ENCODE assay signal across 10 cellular contexts in genomic region chr5:55187370-55187769, GRCh38. TPM values are rescaled to one million over a fixed set of nuclear protein-coding genes. Genes with fewer than 3 reads are reported as not detected.
DNase-seq lines count a peak whose midpoint lies in the region; ATAC-seq, FAIRE-seq and TF ChIP-seq lines count a peak whose summit lies in the region.
"Had no signal": no experiment of that assay in that cellular context is flagged by ENCODE, and none has a peak within 500 bp of the region (broad histone marks: within the 10 kb centered on the region; RNA-seq: fewer than 3 reads in every experiment).

No MANE protein-coding gene starts in this region.

- TF ChIP-seq CTCF in MCF 10A (IDR thresholded peaks at IDR 0.05; ENCODE audit: unreplicated experiment) = peak; percentile 56
- TF ChIP-seq CTCF in breast epithelium (IDR thresholded peaks at IDR 0.05) = no peak
- peak in 1 of 3 experiments; percentile 46; a peak in 2 of 4 replicates for TF ChIP-seq CTCF in H1 (IDR thresholded peaks at IDR 0.05; ENCODE audit: control extremely low read depth in 1 of 3, insufficient read depth in 1 of 3, low read depth in 1 of 3, low read length in 3 of 3)

- H4K91ac ChIP-seq in H1 (replicated peaks; ENCODE audit: insufficient read length, low read length) = no peak overlapping the region

- H3K4me2 ChIP-seq in H1 (ENCODE audit: insufficient read depth in 1 of 2, low read depth in 2 of 2, low read length in 2 of 2) = no peak overlapping the region

- no peak overlapping the region for H3K23ac ChIP-seq in H1 (ENCODE audit: insufficient read length)

- H3K14ac ChIP-seq in H1 (ENCODE audit: insufficient read length) = no peak overlapping the region

- no peaks in the 10 kb centered on the region for H4K20me1 ChIP-seq in H1 (replicated peaks in 1 of 2; ENCODE audit: control insufficient read depth in 1 of 2, insufficient read depth in 2 of 2, low read length in 2 of 2)

- H3K9me3 ChIP-seq in breast epithelium = no peaks in the 10 kb centered on the region
- no peaks in the 10 kb centered on the region for H3K9me3 ChIP-seq in H1 (ENCODE audit: insufficient read depth in 2 of 2, low read depth in 1 of 2, low read length in 1 of 2)

- no peak overlapping the region for H4K5ac ChIP-seq in H1 (ENCODE audit: insufficient read length, low read depth, low read length)

- no peak overlapping the region for H3K27ac ChIP-seq in breast epithelium
- no peak overlapping the region for H3K27ac ChIP-seq in H1 (ENCODE audit: low read depth, low read length)

- no peak overlapping the region for H2BK12ac ChIP-seq in H1 (ENCODE audit: low read depth, low read length)

- peak; percentile 44 to 48 for TF ChIP-seq RAD21 in H1 (IDR thresholded peaks at IDR 0.05 in 1 of 2, conservative IDR thresholded peaks at IDR 0.05 in 1 of 2; ENCODE audit: low read depth in 2 of 2, low read length in 2 of 2)

- no peak overlapping the region for H2AFZ ChIP-seq in H1 (ENCODE audit: low read length)

- H3K4me3 Mint-ChIP-seq in MCF 10A (ENCODE audit: unreplicated experiment) = no peak overlapping the region
- H3K4me3 Mint-ChIP-seq in stimulated activated naive B cell treated with anti-CD40 and anti-IgM and Interleukin-4, amounts not matched to agents 10 μg/mL and 1 μg/mL and 100 μg/mL, for 72 hours = no peak overlapping the region
- H3K4me3 Mint-ChIP-seq: CD8-positive, alpha-beta memory T cell; dendritic cell treated with granulocyte-macrophage colony-stimulating factor and Interleukin-4, amounts not matched to agents 40 ng/mL and 50 ng/mL, for 4 days had no signal

- H3K9me3 Mint-ChIP-seq in MCF 10A (ENCODE audit: unreplicated experiment) = no peaks in the 10 kb centered on the region
- H3K9me3 Mint-ChIP-seq in stimulated activated naive B cell treated with anti-CD40 and anti-IgM and Interleukin-4, amounts not matched to agents 10 μg/mL and 1 μg/mL and 100 μg/mL, for 72 hours = no peaks in the 10 kb centered on the region
- H3K9me3 Mint-ChIP-seq: dendritic cell treated with granulocyte-macrophage colony-stimulating factor and Interleukin-4, amounts not matched to agents 40 ng/mL and 50 ng/mL, for 4 days had no signal

- WGBS in H1 (ENCODE audit: extremely low coverage in 1 of 2, insufficient coverage in 1 of 2, insufficient read length in 1 of 2, insufficient replicate concordance in 2 of 2, low coverage in 1 of 2, low lambda C conversion rate in 2 of 2, missing lambda C conversion rate in 1 of 2), 2 experiments = 50% methylated on average over 4 of the region's 4 CpGs; no CpG with 5 or more reads in 1 of the 2 experiments

- no peak for TF ChIP-seq EP300 in H1 (IDR thresholded peaks at IDR 0.05; ENCODE audit: borderline replicate concordance in 1 of 2, low read depth in 2 of 2, low read length in 2 of 2)

- intact Hi-C loops in MCF 10A (cut with micrococcal nuclease) (loop anchor here (5.0 kb wide), 1 partner anchor 505 kb away; no protein-coding TSS in a partner anchor), breast epithelium (cut with DNase I; ENCODE audit: low total_unique reads) (no loop called here)

- H2BK15ac ChIP-seq in H1 (ENCODE audit: low read length) = no peak overlapping the region

- H3K79me2 ChIP-seq in H1 (ENCODE audit: control insufficient read depth in 1 of 2, insufficient read depth in 2 of 2, low read length in 2 of 2) = no peaks in the 10 kb centered on the region

- no peak overlapping the region for H2AK5ac ChIP-seq in H1 (ENCODE audit: low read depth, low read length)

- FAIRE-seq in H1 (lab: Jason Lieb, UNC) = no peak

- CTCF ChIA-PET in MCF 10A (lab: Yijun Ruan, JAX) = interaction anchor here (0.6 to 2.2 kb wide), 14 partner anchors 12 to 728 kb away, joined by 3 to 12 read pairs (median 4); no protein-coding TSS in a partner anchor
- CTCF ChIA-PET in H1 (lab: Charles Lee; ENCODE audit: partially characterized antibody) = interaction anchor here (0.6 to 3.5 kb wide), 12 partner anchors 8 to 137 kb away, joined by 3 to 12 read pairs (median 4); no protein-coding TSS in a partner anchor

- H3K36me3 ChIP-seq in breast epithelium (no peaks in the 10 kb centered on the region), H1 (ENCODE audit: control insufficient read depth in 2 of 4, insufficient read depth in 4 of 4, low read length in 3 of 4) (no peaks in the 10 kb centered on the region)

- H3K4me3 ChIP-seq in breast epithelium (no peak overlapping the region), H1 (ENCODE audit: extremely low read depth in 1 of 4, insufficient read depth in 2 of 4, low read depth in 3 of 4, low read length in 4 of 4) (no peak overlapping the region)

- H3K36me3 Mint-ChIP-seq in MCF 10A (ENCODE audit: insufficient read depth, unreplicated experiment) = no peaks in the 10 kb centered on the region
- H3K36me3 Mint-ChIP-seq in stimulated activated naive B cell treated with anti-CD40 and anti-IgM and Interleukin-4, amounts not matched to agents 10 μg/mL and 1 μg/mL and 100 μg/mL, for 72 hours = no peaks in the 10 kb centered on the region
- H3K36me3 Mint-ChIP-seq: CD8-positive, alpha-beta memory T cell had no signal

- POLR2A ChIA-PET in MCF 10A (lab: Yijun Ruan, JAX) (interaction anchor here (0.9 to 1.5 kb wide), 5 partner anchors 9 to 118 kb away, joined by 3 to 9 read pairs (median 4); no protein-coding TSS in a partner anchor), H1 (lab: Charles Lee; ENCODE audit: partially characterized antibody) (interaction anchor here (1.3 kb wide), 1 partner anchor 28 kb away, joined by 3 read pairs; the partner anchor contains the start of gene GPX8)

- DNase-seq in MCF 10A (ENCODE audit: unreplicated experiment) = peak; percentile 61
- no peak for DNase-seq in breast epithelium (ENCODE audit: low spot score in 2 of 2)
- peak; percentile 93 for DNase-seq in NCI-H69 (lab: John Stamatoyannopoulos, UW)
- DNase-seq in H1 (ENCODE audit: low read depth in 1 of 2, low spot score in 2 of 2) = no peak
- DNase-seq in stimulated activated naive B cell treated with anti-CD40 and anti-IgM and Interleukin-4, amounts not matched to agents 10 μg/mL and 1 μg/mL and 100 μg/mL, for 72 hours = no peak
- no peak for DNase-seq in GF-D8 (lab: John Stamatoyannopoulos, UW)
- DNase-seq in globus pallidus (ENCODE audit: low spot score) = no peak
- DNase-seq in effector CD8-positive, alpha-beta T cell (lab: John Stamatoyannopoulos, UW) = no peak
- DNase-seq: CD8-positive, alpha-beta memory T cell had no signal

- peaks cover 0 to 7% of the 10 kb centered on the region in 2 donors for H3K27me3 ChIP-seq in breast epithelium
- H3K27me3 ChIP-seq in H1 (replicated peaks in 1 of 4; ENCODE audit: control insufficient read depth in 3 of 4, extremely low read depth in 1 of 4, insufficient read depth in 3 of 4, low read length in 3 of 4) = peaks cover 0 to 6% (median 3%) of the 10 kb centered on the region in 4 experiments; a peak in 3 of 7 replicates

- no peak overlapping the region for H2BK120ac ChIP-seq in H1 (replicated peaks; ENCODE audit: low read depth, low read length)

- no peak for TF ChIP-seq POLR2A in breast epithelium (IDR thresholded peaks at IDR 0.05)
- TF ChIP-seq POLR2A in H1 (IDR thresholded peaks at IDR 0.05; ENCODE audit: control extremely low read depth in 1 of 2, low read depth in 2 of 2, low read length in 2 of 2) = no peak

- H3K9ac ChIP-seq in H1 (replicated peaks in 1 of 4; ENCODE audit: extremely low read depth in 1 of 4, low read depth in 3 of 4, low read length in 3 of 4) = no peak overlapping the region

- H3K27me3 Mint-ChIP-seq in MCF 10A (ENCODE audit: insufficient read depth, unreplicated experiment) = peaks cover 24% of the 10 kb centered on the region
- peaks cover 34 to 52% of the 10 kb centered on the region in 2 donors for H3K27me3 Mint-ChIP-seq in stimulated activated naive B cell treated with anti-CD40 and anti-IgM and Interleukin-4, amounts not matched to agents 10 μg/mL and 1 μg/mL and 100 μg/mL, for 72 hours

- H4K8ac ChIP-seq in H1 (ENCODE audit: extremely low read depth, insufficient read depth, low read length) = no peak overlapping the region

- no peak overlapping the region for H2BK5ac ChIP-seq in H1 (ENCODE audit: low read depth, low read length)

- BruUV-seq in MCF 10A (replicated peaks; lab: Mats Ljungman, UMichigan) = no TSS peak

- no peak overlapping the region for H3K56ac ChIP-seq in H1 (replicated peaks; ENCODE audit: insufficient read length, low read depth, low read length)

- H3K79me1 ChIP-seq in H1 (ENCODE audit: low read depth, low read length) = no peaks in the 10 kb centered on the region

- H3K4me1 Mint-ChIP-seq in MCF 10A (ENCODE audit: insufficient read depth, unreplicated experiment) = peaks cover 7% of the 10 kb centered on the region
- H3K4me1 Mint-ChIP-seq in stimulated activated naive B cell treated with anti-CD40 and anti-IgM and Interleukin-4, amounts not matched to agents 10 μg/mL and 1 μg/mL and 100 μg/mL, for 72 hours = no peaks in the 10 kb centered on the region
- H3K4me1 Mint-ChIP-seq: CD8-positive, alpha-beta memory T cell had no signal

- no peaks in the 10 kb centered on the region for H3K23me2 ChIP-seq in H1 (ENCODE audit: low read depth, low read length)

- H3K27ac Mint-ChIP-seq in MCF 10A (ENCODE audit: low read depth, unreplicated experiment) = no peak overlapping the region
- H3K27ac Mint-ChIP-seq in stimulated activated naive B cell treated with anti-CD40 and anti-IgM and Interleukin-4, amounts not matched to agents 10 μg/mL and 1 μg/mL and 100 μg/mL, for 72 hours = no peak overlapping the region
- H3K27ac Mint-ChIP-seq: dendritic cell treated with granulocyte-macrophage colony-stimulating factor and Interleukin-4, amounts not matched to agents 40 ng/mL and 50 ng/mL, for 4 days had no signal

- no peak overlapping the region for H2BK20ac ChIP-seq in H1 (ENCODE audit: low read length)

- no peaks in the 10 kb centered on the region for H3K4me1 ChIP-seq in breast epithelium
- no peaks in the 10 kb centered on the region for H3K4me1 ChIP-seq in H1 (replicated peaks in 1 of 4; ENCODE audit: control insufficient read depth in 3 of 4, insufficient read depth in 4 of 4, low read length in 3 of 4)

- H3K18ac ChIP-seq in H1 (ENCODE audit: extremely low read depth, low read length) = no peak overlapping the region

- no peak for ATAC-seq in stimulated activated naive B cell treated with anti-CD40 and anti-IgM and Interleukin-4, amounts not matched to agents 10 μg/mL and 1 μg/mL and 100 μg/mL, for 72 hours (replicated peaks)

- no peak overlapping the region for H3K4ac ChIP-seq in H1 (replicated peaks; ENCODE audit: insufficient read length, low read depth, low read length)

RNA-seq across cellular contexts. Expression of gene CDC20B, which starts 14.4 kb away (rescaled TPM):
- total RNA-seq in MCF 10A (2022) = not detected in 2 replicates
- total RNA-seq in breast epithelium = not detected
- total RNA-seq in H1 (2021; fragmentation: NEBNext Ultra II Directional; extraction: Animal tissue kit (Norgen Biotek cat#: 25700)) = not detected in 2 replicates
- 0.06 and 0.08 TPM in 2 replicates for polyA plus RNA-seq in H1 (2011; rRNA removed)
- polyA plus RNA-seq in H1 (2011; cell fraction: cytosol; rRNA removed) = 0.06 TPM
- polyA plus RNA-seq in H1 (2011; cell fraction: nucleus; rRNA removed) = 0.07 TPM
- polyA plus RNA-seq in H1 (2012, experiment 1 of 2) = 0.09 to 0.15 TPM in 2 of 4 replicates, not detected in the others
- not detected for polyA plus RNA-seq in H1 (2012, experiment 2 of 2)
- 0.04 TPM for polyA plus RNA-seq in H1 (2013, experiment 1 of 2)
- polyA plus RNA-seq in H1 (2013, experiment 2 of 2) = 0.04 TPM
- polyA minus RNA-seq in H1 (2011; rRNA and poly(A)+ RNA removed) = 0.13 and 0.15 TPM in 2 replicates
- polyA minus RNA-seq in H1 (2011; cell fraction: cytosol; rRNA and poly(A)+ RNA removed) = not detected
- polyA minus RNA-seq in H1 (2011; cell fraction: nucleus; rRNA and poly(A)+ RNA removed) = not detected
- polyA plus RNA-seq: CD8-positive, alpha-beta memory T cell had no signal

RNA-seq across cellular contexts. Expression of gene GPX8, which starts 27.4 kb away (rescaled TPM):
- total RNA-seq in MCF 10A (2022) (37.2 and 38.8 TPM in 2 replicates), breast epithelium (10 to 100 TPM; 14.4 to 24.9 (median 21.0) TPM)
- 55.5 and 60.4 TPM in 2 replicates for total RNA-seq in H1 (2021; fragmentation: NEBNext Ultra II Directional; extraction: Animal tissue kit (Norgen Biotek cat#: 25700))
- polyA plus RNA-seq in H1 (2011; rRNA removed) = 11.2 and 19.5 TPM in 2 replicates
- 25.7 TPM for polyA plus RNA-seq in H1 (2011; cell fraction: cytosol; rRNA removed)
- 10.0 TPM for polyA plus RNA-seq in H1 (2011; cell fraction: nucleus; rRNA removed)
- 24.8 to 52.1 TPM (median 30.5 TPM) in 4 replicates for polyA plus RNA-seq in H1 (2012, experiment 1 of 2)
- polyA plus RNA-seq in H1 (2012, experiment 2 of 2) = 3.3 TPM
- 77.7 TPM for polyA plus RNA-seq in H1 (2013, experiment 1 of 2)
- 93.7 TPM for polyA plus RNA-seq in H1 (2013, experiment 2 of 2)
- polyA minus RNA-seq in H1 (2011; rRNA and poly(A)+ RNA removed) = 34.4 and 36.4 TPM in 2 replicates
- 14.2 TPM for polyA minus RNA-seq in H1 (2011; cell fraction: cytosol; rRNA and poly(A)+ RNA removed)
- 31.5 TPM for polyA minus RNA-seq in H1 (2011; cell fraction: nucleus; rRNA and poly(A)+ RNA removed)
- total RNA-seq: CD8-positive, alpha-beta memory T cell had no signal
- polyA plus RNA-seq: CD8-positive, alpha-beta memory T cell had no signal

RNA-seq across cellular contexts. Expression of gene MCIDAS, which starts 39.7 kb away (rescaled TPM):
- total RNA-seq in MCF 10A (2022) (1.8 TPM in 2 replicates), breast epithelium (under 1 TPM in 2 of 3 donors, not detected in 1; 0.73 to 0.98 TPM)
- total RNA-seq in H1 (2021; fragmentation: NEBNext Ultra II Directional; extraction: Animal tissue kit (Norgen Biotek cat#: 25700)) = not detected in 2 replicates
- 0.15 and 0.17 TPM in 2 replicates for polyA plus RNA-seq in H1 (2011; rRNA removed)
- 0.12 TPM for polyA plus RNA-seq in H1 (2011; cell fraction: cytosol; rRNA removed)
- 0.41 TPM for polyA plus RNA-seq in H1 (2011; cell fraction: nucleus; rRNA removed)
- polyA plus RNA-seq in H1 (2012, experiment 1 of 2) = 0.11 to 0.16 TPM (median 0.15 TPM) in 3 of 4 replicates, not detected in the other
- polyA plus RNA-seq in H1 (2012, experiment 2 of 2) = not detected
- polyA plus RNA-seq in H1 (2013, experiment 1 of 2) = not detected
- 0.04 TPM for polyA plus RNA-seq in H1 (2013, experiment 2 of 2)
- not detected in 2 replicates for polyA minus RNA-seq in H1 (2011; rRNA and poly(A)+ RNA removed)
- polyA minus RNA-seq in H1 (2011; cell fraction: cytosol; rRNA and poly(A)+ RNA removed) = not detected
- 0.40 TPM for polyA minus RNA-seq in H1 (2011; cell fraction: nucleus; rRNA and poly(A)+ RNA removed)
- total RNA-seq: CD8-positive, alpha-beta memory T cell had no signal
- polyA plus RNA-seq: CD8-positive, alpha-beta memory T cell had no signal

RNA-seq across cellular contexts. Expression of gene CCNO, which starts 46.0 kb away (rescaled TPM):
- total RNA-seq in MCF 10A (2022) = 10.6 and 11.7 TPM in 2 replicates
- total RNA-seq in breast epithelium = 1 to 10 TPM in 2 of 3 donors, under 1 TPM in 1; 0.32 to 4.3 (median 3.2) TPM
- total RNA-seq in H1 (2021; fragmentation: NEBNext Ultra II Directional; extraction: Animal tissue kit (Norgen Biotek cat#: 25700)) = 0.27 and 0.41 TPM in 2 replicates
- 0.14 and 0.33 TPM in 2 replicates for polyA plus RNA-seq in H1 (2011; rRNA removed)
- polyA plus RNA-seq in H1 (2011; cell fraction: cytosol; rRNA removed) = 0.16 TPM
- 0.63 TPM for polyA plus RNA-seq in H1 (2011; cell fraction: nucleus; rRNA removed)
- 0.16 to 0.28 TPM (median 0.27 TPM) in 3 of 4 replicates, not detected in the other for polyA plus RNA-seq in H1 (2012, experiment 1 of 2)
- not detected for polyA plus RNA-seq in H1 (2012, experiment 2 of 2)
- polyA plus RNA-seq in H1 (2013, experiment 1 of 2) = 0.14 TPM
- 0.09 TPM for polyA plus RNA-seq in H1 (2013, experiment 2 of 2)
- polyA minus RNA-seq in H1 (2011; rRNA and poly(A)+ RNA removed) = not detected in 2 replicates
- polyA minus RNA-seq in H1 (2011; cell fraction: cytosol; rRNA and poly(A)+ RNA removed) = not detected
- not detected for polyA minus RNA-seq in H1 (2011; cell fraction: nucleus; rRNA and poly(A)+ RNA removed)

Comparison
In these comparisons a context has a peak if more than half of its experiments do, and no peak if none do; other contexts are left out.
1. DNase-seq: peak in MCF 10A (single experiment) and NCI-H69 (single experiment); none in breast epithelium (0 of 2), H1 (0 of 2), stimulated activated naive B cell treated with anti-CD40 and anti-IgM and Interleukin-4, amounts not matched to agents 10 μg/mL and 1 μg/mL and 100 μg/mL, for 72 hours (single experiment), GF-D8 (single experiment), globus pallidus (single experiment) and effector CD8-positive, alpha-beta T cell (single experiment).